In the genomic region with DNA sequence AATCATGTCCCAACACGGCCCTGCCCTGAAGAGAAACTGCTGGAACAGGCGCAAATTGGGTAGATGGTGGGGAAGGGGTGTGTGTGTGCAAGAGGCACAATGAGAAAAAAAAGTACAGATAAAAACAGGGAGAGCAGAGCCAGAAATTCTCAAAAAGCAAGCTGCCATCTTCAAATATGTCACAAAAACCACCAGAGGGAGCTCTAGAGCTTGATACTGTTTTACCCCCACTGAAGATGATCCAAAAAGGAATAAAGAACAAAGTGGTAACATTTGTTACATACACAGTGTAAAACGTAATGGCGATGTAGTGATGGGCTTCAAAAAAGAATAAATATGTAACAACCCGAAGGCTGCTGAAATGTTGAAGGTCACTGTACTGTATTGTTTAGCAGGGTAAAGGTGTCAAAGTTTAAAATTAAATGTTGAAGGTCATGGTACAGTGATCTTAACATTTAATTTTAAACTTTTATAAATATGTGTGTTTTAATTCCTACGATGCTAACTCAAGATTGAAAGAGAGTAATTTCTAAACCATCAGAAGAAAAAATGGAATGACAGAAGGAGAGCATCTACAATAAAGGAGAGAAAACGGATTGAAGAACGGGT, we compare ENCODE assay signal across 8 cellular contexts. TPM values are rescaled to one million over a fixed set of nuclear protein-coding genes. Genes with fewer than 3 reads are reported as not detected.
DNase-seq lines count a peak whose midpoint lies in the region; ATAC-seq and TF ChIP-seq lines count a peak whose summit lies in the region.

No MANE protein-coding gene starts in this region.

- H3K4me2 ChIP-seq in DND-41 (ENCODE audit: insufficient read depth, low read length), result no peak overlapping the region

- no peak overlapping the region for H3K27ac ChIP-seq in DND-41 (ENCODE audit: low read length)
- no peak overlapping the region for H3K27ac ChIP-seq in left ventricle myocardium inferior (replicated peaks)

- no peak overlapping the region for H3K4me3 Mint-ChIP-seq in activated CD8-positive, alpha-beta T cell treated with anti-CD3 and anti-CD28 coated beads, Interleukin-2, amount 10 ng/mL, durations not matched to agents 7 days and 5 days
- no peak overlapping the region for H3K4me3 Mint-ChIP-seq in stimulated activated naive CD8-positive, alpha-beta T cell treated with anti-CD3 and anti-CD28 coated beads, Interleukin-15, amount 100 ng/mL, for 72 hours

- no peak overlapping the region for H2AFZ ChIP-seq in DND-41 (ENCODE audit: low read depth, low read length)

- H3K27me3 ChIP-seq in DND-41 (ENCODE audit: insufficient read depth, low read length, poor library complexity) (no peaks in the 10 kb centered on the region), left ventricle myocardium inferior (ENCODE audit: low read depth) (no peaks in the 10 kb centered on the region)

- peaks cover 68% of the 10 kb centered on the region for H4K20me1 ChIP-seq in DND-41 (ENCODE audit: insufficient read depth, low read length)

- CTCF ChIA-PET in activated CD8-positive, alpha-beta T cell treated with anti-CD3 and anti-CD28 coated beads, Interleukin-2, amount 10 ng/mL, durations not matched to agents 7 days and 5 days (lab: Charles Lee), result interaction anchor here (0.7 to 15.0 kb wide), 29 partner anchors 9 to 682 kb away, joined by 3 to 202 read pairs (median 4); no protein-coding TSS in a partner anchor

- H3K9me3 ChIP-seq in DND-41 (ENCODE audit: insufficient read depth, low read length, severe bottlenecking) (no peaks in the 10 kb centered on the region), left ventricle myocardium inferior (replicated peaks) (no peaks in the 10 kb centered on the region)

- peaks cover 87% of the 10 kb centered on the region for H3K36me3 ChIP-seq in DND-41 (ENCODE audit: insufficient read depth, low read length)
- H3K36me3 ChIP-seq in left ventricle myocardium inferior, result peaks cover 49% of the 10 kb centered on the region

- DNase-seq in A172 (ENCODE audit: low spot score) (peak; percentile 45), DND-41 (no peak), NB4 (ENCODE audit: low read depth) (peak; percentile 76), left ventricle myocardium inferior (no peak)
- DNase-seq in activated CD8-positive, alpha-beta T cell treated with anti-CD3 and anti-CD28 coated beads, Interleukin-2, amount 10 ng/mL, durations not matched to agents 7 days and 5 days, result peak; percentile 51
- peak in 1 of 2 donors; percentile 32 for DNase-seq in stimulated activated naive CD8-positive, alpha-beta T cell treated with anti-CD3 and anti-CD28 coated beads, Interleukin-15, amount 100 ng/mL, for 72 hours
- no peak for DNase-seq in stimulated activated CD4-positive, alpha-beta T cell treated with anti-CD3 and anti-CD28 coated beads, Interleukin-4, amount 100 ng/mL, for 4 hours

- H3K4me1 ChIP-seq in DND-41 (ENCODE audit: insufficient read depth, low read length) (peaks cover 28% of the 10 kb centered on the region), left ventricle myocardium inferior (peaks cover 32% of the 10 kb centered on the region)

- no peaks in the 10 kb centered on the region for H3K9me3 Mint-ChIP-seq in activated CD8-positive, alpha-beta T cell treated with anti-CD3 and anti-CD28 coated beads, Interleukin-2, amount 10 ng/mL, durations not matched to agents 7 days and 5 days (ENCODE audit: insufficient read depth)
- no peaks in the 10 kb centered on the region for H3K9me3 Mint-ChIP-seq in stimulated activated naive CD8-positive, alpha-beta T cell treated with anti-CD3 and anti-CD28 coated beads, Interleukin-15, amount 100 ng/mL, for 72 hours

- peaks cover 73% of the 10 kb centered on the region for H3K36me3 Mint-ChIP-seq in activated CD8-positive, alpha-beta T cell treated with anti-CD3 and anti-CD28 coated beads, Interleukin-2, amount 10 ng/mL, durations not matched to agents 7 days and 5 days (ENCODE audit: low read depth)

- ATAC-seq in DND-41 (ENCODE audit: insufficient read depth, low read depth) (peak; percentile 71), HG03039 (IDR thresholded peaks at IDR 0.05; ENCODE audit: unreplicated experiment) (no peak)
- peak; percentile 54 for ATAC-seq in activated CD8-positive, alpha-beta T cell treated with anti-CD3 and anti-CD28 coated beads, Interleukin-2, amount 10 ng/mL, durations not matched to agents 7 days and 5 days
- ATAC-seq in stimulated activated naive CD8-positive, alpha-beta T cell treated with anti-CD3 and anti-CD28 coated beads, Interleukin-15, amount 100 ng/mL, for 72 hours, result peak; percentile 48

- TF ChIP-seq POLR2A in NB4 (IDR thresholded peaks at IDR 0.05; ENCODE audit: extremely low read depth, insufficient read length), result no peak

- no peaks in the 10 kb centered on the region for H3K27me3 Mint-ChIP-seq in activated CD8-positive, alpha-beta T cell treated with anti-CD3 and anti-CD28 coated beads, Interleukin-2, amount 10 ng/mL, durations not matched to agents 7 days and 5 days (ENCODE audit: low read depth)
- H3K27me3 Mint-ChIP-seq in stimulated activated naive CD8-positive, alpha-beta T cell treated with anti-CD3 and anti-CD28 coated beads, Interleukin-15, amount 100 ng/mL, for 72 hours, result no peaks in the 10 kb centered on the region

- H3K27ac Mint-ChIP-seq in activated CD8-positive, alpha-beta T cell treated with anti-CD3 and anti-CD28 coated beads, Interleukin-2, amount 10 ng/mL, durations not matched to agents 7 days and 5 days, result peak overlapping the region; percentile 52
- peak overlapping the region in 1 of 2 donors; percentile 74 for H3K27ac Mint-ChIP-seq in stimulated activated naive CD8-positive, alpha-beta T cell treated with anti-CD3 and anti-CD28 coated beads, Interleukin-15, amount 100 ng/mL, for 72 hours

- POLR2A ChIA-PET in activated CD8-positive, alpha-beta T cell treated with anti-CD3 and anti-CD28 coated beads, Interleukin-2, amount 10 ng/mL, durations not matched to agents 7 days and 5 days (lab: Charles Lee), result interaction anchor here (1.1 to 1.6 kb wide), 2 partner anchors 11 to 354 kb away, joined by 3 to 5 read pairs; no protein-coding TSS in a partner anchor

- peaks cover 78% of the 10 kb centered on the region for H3K79me2 ChIP-seq in DND-41 (ENCODE audit: insufficient read depth, low read length)

- intact Hi-C loops in left ventricle myocardium inferior (cut with micrococcal nuclease), result no loop called here

- H3K4me1 Mint-ChIP-seq in activated CD8-positive, alpha-beta T cell treated with anti-CD3 and anti-CD28 coated beads, Interleukin-2, amount 10 ng/mL, durations not matched to agents 7 days and 5 days (ENCODE audit: low read depth), result peaks cover 55% of the 10 kb centered on the region
- peaks cover 55% of the 10 kb centered on the region for H3K4me1 Mint-ChIP-seq in stimulated activated naive CD8-positive, alpha-beta T cell treated with anti-CD3 and anti-CD28 coated beads, Interleukin-15, amount 100 ng/mL, for 72 hours

- TF ChIP-seq CTCF in DND-41 (IDR thresholded peaks at IDR 0.05; ENCODE audit: borderline replicate concordance, extremely low read depth, low read length, poor library complexity, severe bottlenecking) (peak; percentile 70), NB4 (IDR thresholded peaks at IDR 0.05; ENCODE audit: low read depth, low read length) (peak; percentile 64), left ventricle myocardium inferior (IDR thresholded peaks at IDR 0.05; ENCODE audit: borderline replicate concordance) (peak; percentile 71)

- H3K4me3 ChIP-seq in DND-41 (ENCODE audit: low read depth in 1 of 2, low read length in 2 of 2) (no peak overlapping the region), NB4 (ENCODE audit: low read depth, low read length) (no peak overlapping the region), left ventricle myocardium inferior (no peak overlapping the region)

- no peak overlapping the region for H3K9ac ChIP-seq in DND-41 (ENCODE audit: low read depth, low read length)

RNA-seq across cellular contexts. Expression of gene SNRPA1, which starts 6.0 kb away (rescaled TPM):
- total RNA-seq in A172 (2014; rRNA removed; shearing (Covaris generic)), result 51.2 and 62.6 TPM in 2 replicates
- total RNA-seq in activated CD8-positive, alpha-beta T cell treated with anti-CD3 and anti-CD28 coated beads, Interleukin-2, amount 10 ng/mL, durations not matched to agents 7 days and 5 days, result 100 to 1,000 TPM; 138 to 144 TPM
- total RNA-seq in left ventricle myocardium inferior, result 26.8 TPM

RNA-seq across cellular contexts. Expression of gene SELENOS, which starts 11.7 kb away (rescaled TPM):
- 61.8 and 83.1 TPM in 2 replicates for total RNA-seq in A172 (2014; rRNA removed; shearing (Covaris generic))
- total RNA-seq in activated CD8-positive, alpha-beta T cell treated with anti-CD3 and anti-CD28 coated beads, Interleukin-2, amount 10 ng/mL, durations not matched to agents 7 days and 5 days, result 10 to 100 TPM; 29.8 to 32.2 TPM
- 50.6 TPM for total RNA-seq in left ventricle myocardium inferior

RNA-seq across cellular contexts. Expression of gene CHSY1, which starts 37.2 kb away (rescaled TPM):
- total RNA-seq in A172 (2014; rRNA removed; shearing (Covaris generic)), result 21.9 and 22.4 TPM in 2 replicates
- total RNA-seq in activated CD8-positive, alpha-beta T cell treated with anti-CD3 and anti-CD28 coated beads, Interleukin-2, amount 10 ng/mL, durations not matched to agents 7 days and 5 days, result 10 to 100 TPM; 44.6 to 46.4 TPM
- 15.1 TPM for total RNA-seq in left ventricle myocardium inferior

Comparison
In these comparisons a context has a peak if more than half of its experiments do, and no peak if none do; other contexts are left out.
1. DNase-seq: peak in A172 (single experiment), NB4 (single experiment) and activated CD8-positive, alpha-beta T cell treated with anti-CD3 and anti-CD28 coated beads, Interleukin-2, amount 10 ng/mL, durations not matched to agents 7 days and 5 days (single experiment); none in DND-41 (single experiment), left ventricle myocardium inferior (single experiment) and stimulated activated CD4-positive, alpha-beta T cell treated with anti-CD3 and anti-CD28 coated beads, Interleukin-4, amount 100 ng/mL, for 4 hours (0 of 2).
2. Peak in every context shown above with its lines, with median percentiles within 50 percentile points of each other: CTCF ChIP-seq.